In the genomic region with DNA sequence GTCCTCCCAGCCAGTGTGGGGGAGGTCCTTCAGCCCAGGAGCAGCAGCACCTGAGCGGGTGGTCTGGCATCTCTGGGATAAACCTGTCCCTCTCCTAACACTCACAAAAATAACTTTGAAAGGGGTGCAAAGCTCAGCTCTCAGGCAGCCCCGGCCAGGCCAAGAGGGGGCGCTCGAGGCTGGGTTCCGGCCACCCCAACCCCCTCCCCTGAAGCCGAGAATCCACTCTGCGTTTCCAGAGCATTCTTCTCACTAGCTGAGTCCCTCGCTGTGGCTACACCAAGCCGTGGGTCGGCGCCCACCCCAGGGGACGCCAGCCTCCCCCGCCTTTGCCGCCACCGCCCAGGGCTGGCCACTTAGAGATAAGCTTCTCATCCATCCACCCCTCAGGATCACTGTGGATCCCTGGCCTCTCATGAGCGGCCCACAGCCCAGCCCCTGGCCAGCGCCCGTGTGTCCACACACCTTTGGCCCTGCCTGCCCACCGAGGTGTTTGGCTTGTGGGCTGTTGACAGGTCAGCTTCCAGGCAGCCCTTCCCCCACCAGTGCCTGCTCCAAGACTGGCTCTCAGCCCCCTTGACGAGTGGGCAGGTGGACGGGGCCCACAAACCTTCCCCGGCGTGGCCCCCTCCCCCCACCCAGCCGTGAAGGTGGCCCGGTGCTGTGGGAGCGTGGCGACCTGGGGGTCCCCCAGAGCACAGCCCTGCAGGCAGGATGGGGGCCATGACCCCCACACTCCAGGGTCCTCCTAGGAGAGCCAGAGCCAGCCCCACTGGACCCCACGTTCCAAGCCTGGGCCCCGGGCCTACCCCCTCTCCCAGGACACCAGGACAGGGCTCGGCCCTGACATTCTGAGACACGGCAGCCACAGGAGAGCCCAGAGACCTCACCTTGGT, we compare ENCODE assay signal across 8 cellular contexts. TPM values are rescaled to one million over a fixed set of nuclear protein-coding genes. Genes with fewer than 3 reads are reported as not detected.
A peak's percentile ranks its signal among the peaks of the same experiment; 100 is the strongest.
DNase-seq lines count a peak whose midpoint lies in the region; ATAC-seq and TF ChIP-seq lines count a peak whose summit lies in the region.

No MANE protein-coding gene starts in this region.

- peaks cover 8% of the 10 kb centered on the region for H3K27me3 Mint-ChIP-seq in neural progenitor cell (ENCODE audit: insufficient read depth, low read depth)
- H3K27me3 Mint-ChIP-seq in stimulated activated memory B cell treated with anti-CD40 and anti-IgM and Interleukin-4, amounts not matched to agents 10 μg/mL and 1 μg/mL and 100 μg/mL, for 72 hours = peaks cover 8% of the 10 kb centered on the region

- TF ChIP-seq EP300 in gastroesophageal sphincter (IDR thresholded peaks at IDR 0.05) = no peak

- DNase-seq in ELR (ENCODE audit: low read depth) (peak; percentile 38), NCI-H2029 (lab: John Stamatoyannopoulos, UW) (peak; percentile 31), neural progenitor cell (ENCODE audit: low spot score) (peak; percentile 80)
- peak; percentile 12 for DNase-seq in activated T-cell treated with anti-CD3 and anti-CD28 coated beads, Interleukin-2, amount 50 U/mL, for 1 hour

- peaks cover 18% of the 10 kb centered on the region for H3K4me1 Mint-ChIP-seq in neural progenitor cell
- H3K4me1 Mint-ChIP-seq in stimulated activated memory B cell treated with anti-CD40 and anti-IgM and Interleukin-4, amounts not matched to agents 10 μg/mL and 1 μg/mL and 100 μg/mL, for 72 hours = no peaks in the 10 kb centered on the region

- ATAC-seq in gastroesophageal sphincter = peak; percentile 75
- no peak for ATAC-seq in stimulated activated memory B cell treated with anti-CD40 and anti-IgM and Interleukin-4, amounts not matched to agents 10 μg/mL and 1 μg/mL and 100 μg/mL, for 72 hours
- no peak for ATAC-seq in GM21528 (IDR thresholded peaks at IDR 0.05; ENCODE audit: low FRiP score, unreplicated experiment)
- ATAC-seq in HG03159 (IDR thresholded peaks at IDR 0.05; ENCODE audit: unreplicated experiment) = no peak

- H3K9me3 Mint-ChIP-seq in neural progenitor cell = no peaks in the 10 kb centered on the region
- H3K9me3 Mint-ChIP-seq in stimulated activated memory B cell treated with anti-CD40 and anti-IgM and Interleukin-4, amounts not matched to agents 10 μg/mL and 1 μg/mL and 100 μg/mL, for 72 hours = no peaks in the 10 kb centered on the region

- H3K36me3 ChIP-seq in gastroesophageal sphincter = no peaks in the 10 kb centered on the region
- H3K36me3 ChIP-seq in neural progenitor cell = no peaks in the 10 kb centered on the region

- no peaks in the 10 kb centered on the region for H4K20me1 ChIP-seq in neural progenitor cell (ENCODE audit: low read depth)

- H3K9me3 ChIP-seq in gastroesophageal sphincter = no peaks in the 10 kb centered on the region
- no peaks in the 10 kb centered on the region for H3K9me3 ChIP-seq in neural progenitor cell (ENCODE audit: low read depth)

- H2AFZ ChIP-seq in neural progenitor cell (replicated peaks) = peak overlapping the region; percentile 84

- no peak overlapping the region for H3K4me2 ChIP-seq in neural progenitor cell

- peaks cover 0 to 13% (median 8%) of the 10 kb centered on the region in 3 donors for H3K4me1 ChIP-seq in gastroesophageal sphincter
- peaks cover 10% of the 10 kb centered on the region for H3K4me1 ChIP-seq in neural progenitor cell

- H3K36me3 Mint-ChIP-seq in neural progenitor cell = no peaks in the 10 kb centered on the region
- H3K36me3 Mint-ChIP-seq in stimulated activated memory B cell treated with anti-CD40 and anti-IgM and Interleukin-4, amounts not matched to agents 10 μg/mL and 1 μg/mL and 100 μg/mL, for 72 hours = no peaks in the 10 kb centered on the region

- no peak for TF ChIP-seq POLR2A in gastroesophageal sphincter (IDR thresholded peaks at IDR 0.05)

- H3K27ac Mint-ChIP-seq in neural progenitor cell = no peak overlapping the region
- H3K27ac Mint-ChIP-seq in stimulated activated memory B cell treated with anti-CD40 and anti-IgM and Interleukin-4, amounts not matched to agents 10 μg/mL and 1 μg/mL and 100 μg/mL, for 72 hours = no peak overlapping the region

- H3K27me3 ChIP-seq in gastroesophageal sphincter (peaks cover 7% of the 10 kb centered on the region), neural progenitor cell (no peaks in the 10 kb centered on the region)

- no peak overlapping the region for H3K9ac ChIP-seq in neural progenitor cell

- peaks cover 4% of the 10 kb centered on the region for H3F3A ChIP-seq in neural progenitor cell (ENCODE audit: low read depth)

- H3K4me3 Mint-ChIP-seq in neural progenitor cell = no peak overlapping the region
- H3K4me3 Mint-ChIP-seq in stimulated activated memory B cell treated with anti-CD40 and anti-IgM and Interleukin-4, amounts not matched to agents 10 μg/mL and 1 μg/mL and 100 μg/mL, for 72 hours = no peak overlapping the region

- H3K27ac ChIP-seq in gastroesophageal sphincter = peak overlapping the region in 1 of 4 donors; percentile 64
- H3K27ac ChIP-seq in neural progenitor cell = no peak overlapping the region

- H3K79me2 ChIP-seq in neural progenitor cell (ENCODE audit: low read depth) = no peaks in the 10 kb centered on the region

- WGBS in gastroesophageal sphincter (ENCODE audit: low coverage in 1 of 2), 2 donors = 0 to 33% methylated on average over 2 to 4 of the region's 31 CpGs

- peak overlapping the region in 1 of 2 donors; percentile 25 for H3K4me3 ChIP-seq in gastroesophageal sphincter
- no peak overlapping the region for H3K4me3 ChIP-seq in neural progenitor cell

- TF ChIP-seq CTCF in gastroesophageal sphincter (IDR thresholded peaks at IDR 0.05) (peak in 3 of 4 experiments; percentile 57 to 78 (median 63)), neural progenitor cell (IDR thresholded peaks at IDR 0.05) (peak; percentile 83)

RNA-seq across cellular contexts. Expression of gene FTCD, which starts 1.9 kb away (rescaled TPM):
- total RNA-seq in gastroesophageal sphincter = 1 to 10 TPM in 1 of 4 donors, under 1 TPM in 1, not detected in 2; 0.31 to 1.5 TPM
- total RNA-seq in neural progenitor cell (ENCODE audit: low replicate concordance) = 0.96 TPM in 1 of 2 replicates, not detected in the other

RNA-seq across cellular contexts. Expression of gene SPATC1L, which starts 30.8 kb away (rescaled TPM):
- total RNA-seq in gastroesophageal sphincter = 10 to 100 TPM in 1 of 4 donors, 1 to 10 TPM in 2, under 1 TPM in 1; 0.54 to 20.4 (median 7.9) TPM
- 5.1 and 20.2 TPM in 2 replicates for total RNA-seq in neural progenitor cell (ENCODE audit: low replicate concordance)

RNA-seq across cellular contexts. Expression of gene COL6A2, which starts 55.6 kb away (rescaled TPM):
- total RNA-seq in gastroesophageal sphincter = 1,000 to 10,000 TPM in 3 of 4 donors, 100 to 1,000 TPM in 1; 720 to 1,286 (median 1,215) TPM
- 5.2 and 22.8 TPM in 2 replicates for total RNA-seq in neural progenitor cell (ENCODE audit: low replicate concordance)

Comparison
In these comparisons a context has a peak if more than half of its experiments do, and no peak if none do; other contexts are left out.
1. DNase-seq: peak in every context shown above with its lines; median percentile 80 in neural progenitor cell; 38 in ELR; 31 in NCI-H2029; 12 in activated T-cell treated with anti-CD3 and anti-CD28 coated beads, Interleukin-2, amount 50 U/mL, for 1 hour.
2. RNA of gene COL6A2, which starts 55.6 kb away (total RNA-seq): 720 to 1,286 TPM in gastroesophageal sphincter; 5.2 to 22.8 TPM in neural progenitor cell; every median in the first group is over 10 times any median in the second.